ENCODE assay signal across 27 cellular contexts in genomic region chr2:238996331-238997136, GRCh38.
DNase-seq lines count a peak whose midpoint lies in the region; ATAC-seq and TF ChIP-seq lines count a peak whose summit lies in the region.
"Had no signal": no experiment of that assay in that cellular context is flagged by ENCODE, and none has a peak within 500 bp of the region (broad histone marks: within the 10 kb centered on the region; RNA-seq: fewer than 3 reads in every experiment).

No MANE protein-coding gene starts in this region.

- TF ChIP-seq CTCF in SK-N-SH (IDR thresholded peaks at IDR 0.05) (no peak), natural killer cell (IDR thresholded peaks at IDR 0.05) (no peak), osteocyte (IDR thresholded peaks at IDR 0.05) (no peak), WTC11 (IDR thresholded peaks at IDR 0.05) (no peak)

- H3K9ac ChIP-seq in SK-N-SH: no peak overlapping the region

- no peaks in the 10 kb centered on the region for H3F3A ChIP-seq in SK-N-SH (replicated peaks; ENCODE audit: insufficient read depth)

- peaks cover 0 to 7% of the 10 kb centered on the region in 2 experiments; a peak in 1 of 4 replicates for H3K4me1 ChIP-seq in SK-N-SH (ENCODE audit: control insufficient read depth in 1 of 2, insufficient read depth in 2 of 2, low read depth in 1 of 2, low read length in 1 of 2)
- H3K4me1 ChIP-seq: Caco-2 had no signal

- H3K27ac Mint-ChIP-seq in natural killer cell treated with Interleukin-12 subunit alpha and Interleukin-12 subunit beta and Interleukin-15 and Interleukin-18, amount 100 ng/mL, for 72 hours: no peak overlapping the region
- H3K27ac Mint-ChIP-seq in natural killer cell (no peak overlapping the region), osteocyte (ENCODE audit: unreplicated experiment) (no peak overlapping the region), WTC11 (no peak overlapping the region)
- H3K27ac Mint-ChIP-seq: B cell; CD8-positive, alpha-beta T cell had no signal

- no peaks in the 10 kb centered on the region for H3K9me2 ChIP-seq in SK-N-SH

- H3K9me3 Mint-ChIP-seq in natural killer cell treated with Interleukin-12 subunit alpha and Interleukin-12 subunit beta and Interleukin-15 and Interleukin-18, amount 100 ng/mL, for 72 hours: no peaks in the 10 kb centered on the region
- H3K9me3 Mint-ChIP-seq in natural killer cell (no peaks in the 10 kb centered on the region), osteocyte (ENCODE audit: unreplicated experiment) (peaks cover 13% of the 10 kb centered on the region), WTC11 (peaks cover 32% of the 10 kb centered on the region)

- H3K4me2 ChIP-seq in SK-N-SH: no peak overlapping the region

- no peaks in the 10 kb centered on the region for H3K36me3 ChIP-seq in SK-N-SH (replicated peaks in 1 of 2; ENCODE audit: control insufficient read depth in 1 of 2, insufficient read depth in 2 of 2, low read length in 1 of 2)

- no peak for TF ChIP-seq RAD21 in SK-N-SH (IDR thresholded peaks at IDR 0.05; ENCODE audit: low read length)

- POLR2A ChIA-PET in SK-N-SH (lab: Yijun Ruan, JAX): no interaction called here
- POLR2A ChIA-PET in WTC11 (lab: Charles Lee): no interaction called here

- CTCF ChIA-PET in SK-N-SH (lab: Yijun Ruan, JAX): interaction anchor here (0.7 to 2.4 kb wide), 4 partner anchors 8 to 110 kb away, joined by 3 to 5 read pairs (median 3); no protein-coding TSS in a partner anchor
- CTCF ChIA-PET in WTC11 (lab: Charles Lee): interaction anchor here (1.2 kb wide), 1 partner anchor 212 kb away, joined by 3 read pairs; no protein-coding TSS in a partner anchor

- intact Hi-C loops in natural killer cell (cut with micrococcal nuclease): no loop called here

- H3K4me1 Mint-ChIP-seq in natural killer cell treated with Interleukin-12 subunit alpha and Interleukin-12 subunit beta and Interleukin-15 and Interleukin-18, amount 100 ng/mL, for 72 hours (ENCODE audit: low read depth in 2 of 2): peaks cover 0 to 8% of the 10 kb centered on the region in 2 donors
- H3K4me1 Mint-ChIP-seq in natural killer cell (peaks cover 7 to 14% of the 10 kb centered on the region in 2 donors), osteocyte (ENCODE audit: unreplicated experiment) (no peaks in the 10 kb centered on the region), WTC11 (no peaks in the 10 kb centered on the region)
- H3K4me1 Mint-ChIP-seq: B cell had no signal

- H3K4me3 ChIP-seq in SK-N-SH (ENCODE audit: low read depth in 2 of 2, low read length in 1 of 2): no peak overlapping the region
- H3K4me3 ChIP-seq: GM12878, K562 had no signal

- no peak overlapping the region for H2AFZ ChIP-seq in SK-N-SH (ENCODE audit: low read depth)

- 48% methylated on average over 10 of the region's 21 CpGs for WGBS in SK-N-SH (ENCODE audit: low lambda C conversion rate)

- H3K79me2 ChIP-seq in SK-N-SH (ENCODE audit: insufficient read depth): no peaks in the 10 kb centered on the region

- H3K27ac ChIP-seq in SK-N-SH (ENCODE audit: low read depth in 2 of 2, low read length in 1 of 2): no peak overlapping the region
- H3K27ac ChIP-seq: 22Rv1, C4-2B had no signal

- no peaks in the 10 kb centered on the region for H3K27me3 ChIP-seq in SK-N-SH (ENCODE audit: insufficient read depth)

- no peaks in the 10 kb centered on the region for H3K36me3 Mint-ChIP-seq in natural killer cell treated with Interleukin-12 subunit alpha and Interleukin-12 subunit beta and Interleukin-15 and Interleukin-18, amount 100 ng/mL, for 72 hours
- H3K36me3 Mint-ChIP-seq in natural killer cell (no peaks in the 10 kb centered on the region), osteocyte (ENCODE audit: unreplicated experiment) (no peaks in the 10 kb centered on the region), WTC11 (peaks cover 18% of the 10 kb centered on the region)
- H3K36me3 Mint-ChIP-seq: CD8-positive, alpha-beta T cell had no signal

- ATAC-seq in SK-N-SH treated with all-trans-retinoic acid at 6 μM for 48 hours: no peak
- peak; percentile 32 to 50 for ATAC-seq in natural killer cell treated with Interleukin-12 subunit alpha and Interleukin-12 subunit beta and Interleukin-15 and Interleukin-18, amount 100 ng/mL, for 72 hours
- ATAC-seq in natural killer cell: no peak
- no peak for ATAC-seq in GM21737 (IDR thresholded peaks at IDR 0.05; ENCODE audit: unreplicated experiment)
- ATAC-seq in WTC11: no peak
- ATAC-seq: CD8-positive, alpha-beta T cell; GM12878; HepG2; K562 had no signal

- H3K27me3 Mint-ChIP-seq in natural killer cell treated with Interleukin-12 subunit alpha and Interleukin-12 subunit beta and Interleukin-15 and Interleukin-18, amount 100 ng/mL, for 72 hours: peaks cover 16 to 17% of the 10 kb centered on the region in 2 donors
- H3K27me3 Mint-ChIP-seq in natural killer cell (ENCODE audit: low read depth in 2 of 2): peaks cover 0 to 12% of the 10 kb centered on the region in 2 donors
- peaks cover 4% of the 10 kb centered on the region for H3K27me3 Mint-ChIP-seq in osteocyte (ENCODE audit: unreplicated experiment)
- peaks cover 5% of the 10 kb centered on the region; the same call in 1 of the 2 replicates for H3K27me3 Mint-ChIP-seq in WTC11 (ENCODE audit: low read depth)
- H3K27me3 Mint-ChIP-seq: B cell had no signal

- H4K20me1 ChIP-seq in SK-N-SH (ENCODE audit: insufficient read depth): no peaks in the 10 kb centered on the region

- DNase-seq in SK-N-SH (peak; percentile 5), natural killer cell (no peak), osteocyte (ENCODE audit: extremely low spot score, unreplicated experiment) (peak; percentile 80), dedifferentiated amniotic fluid mesenchymal stem cell (ENCODE audit: extremely low spot score) (no peak), WTC11 (ENCODE audit: low spot score) (no peak)
- no peak for DNase-seq in natural killer cell treated with Interleukin-12 subunit alpha and Interleukin-12 subunit beta and Interleukin-15 and Interleukin-18, amount 100 ng/mL, for 72 hours (ENCODE audit: low spot score)
- DNase-seq: Caco-2, DMS79, GDM1, Kasumi-1, MV-4-11, NCI-H1105 treated with DMSO at 0.1 percent for 48 hours, NCI-H146, NCI-H1930, NCI-H2107, NCI-H446, NCI-H524 treated with DMSO at 0.1 percent for 48 hours, NCI-H774 had no signal

- TF ChIP-seq EP300 in SK-N-SH (IDR thresholded peaks at IDR 0.05; ENCODE audit: borderline replicate concordance in 1 of 2, low read depth in 1 of 2, low read length in 1 of 2): no peak

- no peaks in the 10 kb centered on the region for H3K9me3 ChIP-seq in SK-N-SH
- H3K9me3 ChIP-seq: Caco-2 had no signal

- H3K4me3 Mint-ChIP-seq in natural killer cell treated with Interleukin-12 subunit alpha and Interleukin-12 subunit beta and Interleukin-15 and Interleukin-18, amount 100 ng/mL, for 72 hours: no peak overlapping the region
- no peak overlapping the region for H3K4me3 Mint-ChIP-seq in natural killer cell
- no peak overlapping the region for H3K4me3 Mint-ChIP-seq in osteocyte (ENCODE audit: unreplicated experiment)
- H3K4me3 Mint-ChIP-seq in WTC11: no peak overlapping the region
- H3K4me3 Mint-ChIP-seq: B cell; CD8-positive, alpha-beta T cell had no signal

TF ChIP-seq in SK-N-SH, 30 proteins besides CTCF, POLR2A, EP300 and RAD21 (continues in another document):
- TF ChIP-seq PBX3 (IDR thresholded peaks at IDR 0.05) (no peak), TEAD4 (IDR thresholded peaks at IDR 0.05; ENCODE audit: borderline replicate concordance, insufficient read depth) (no peak), SMC3 (IDR thresholded peaks at IDR 0.05; ENCODE audit: low read depth, low read length) (no peak), RFX5 (IDR thresholded peaks at IDR 0.05; ENCODE audit: low read length) (no peak), SIN3A (IDR thresholded peaks at IDR 0.05; ENCODE audit: borderline replicate concordance, low read depth, low read length) (no peak)

TF ChIP-seq in SK-N-SH treated with all-trans-retinoic acid at 6 μM for 48 hours, 23 proteins besides CTCF, POLR2A, EP300 and RAD21 (continues in another document):
- TF ChIP-seq PPARA (CRISPR knock-in tag; IDR thresholded peaks at IDR 0.05; ENCODE audit: borderline replicate concordance): no peak
- no peak for TF ChIP-seq ZFP30 (CRISPR knock-in tag; IDR thresholded peaks at IDR 0.05)
- TF ChIP-seq OSR1 (CRISPR knock-in tag; IDR thresholded peaks at IDR 0.05): no peak

TF ChIP-seq in WTC11, 78 proteins besides CTCF, POLR2A, EP300 and RAD21 (continues in another document):
- no peak for TF ChIP-seq ZNF512 (CRISPR knock-in tag; IDR thresholded peaks at IDR 0.05; ENCODE audit: borderline replicate concordance)
- TF ChIP-seq TCF7 (CRISPR knock-in tag; IDR thresholded peaks at IDR 0.05; ENCODE audit: low read depth): no peak
- TF ChIP-seq FOXP1 (CRISPR knock-in tag; IDR thresholded peaks at IDR 0.05; ENCODE audit: borderline replicate concordance): no peak
- TF ChIP-seq GABPB1 (CRISPR knock-in tag; IDR thresholded peaks at IDR 0.05): no peak
- no peak for TF ChIP-seq E2F1 (CRISPR knock-in tag; IDR thresholded peaks at IDR 0.05)
- no peak for TF ChIP-seq CREM (CRISPR knock-in tag; IDR thresholded peaks at IDR 0.05)
- TF ChIP-seq ZNF317 (CRISPR knock-in tag; IDR thresholded peaks at IDR 0.05; ENCODE audit: borderline replicate concordance, low read depth): no peak

Comparison
In these comparisons a context has a peak if more than half of its experiments do, and no peak if none do; other contexts are left out.
1. ATAC-seq: peak in natural killer cell treated with Interleukin-12 subunit alpha and Interleukin-12 subunit beta and Interleukin-15 and Interleukin-18, amount 100 ng/mL, for 72 hours (2 of 2); none in SK-N-SH treated with all-trans-retinoic acid at 6 μM for 48 hours (single experiment), natural killer cell (0 of 3), GM21737 (single experiment) and WTC11 (single experiment).
2. DNase-seq: peak in SK-N-SH (single experiment) and osteocyte (single experiment); none in natural killer cell treated with Interleukin-12 subunit alpha and Interleukin-12 subunit beta and Interleukin-15 and Interleukin-18, amount 100 ng/mL, for 72 hours (single experiment), natural killer cell (single experiment), dedifferentiated amniotic fluid mesenchymal stem cell (single experiment) and WTC11 (single experiment).